In genomic region chr2:120516323-120517314, GRCh38 we compare ENCODE assay signal across 14 cellular contexts.
"Had no signal": no experiment of that assay in that cellular context is flagged by ENCODE, and none has a peak within 500 bp of the region (broad histone marks: within the 10 kb centered on the region; RNA-seq: fewer than 3 reads in every experiment).

No MANE protein-coding gene starts in this region.

- DNase-seq: activated CD4-positive, alpha-beta T cell treated with anti-CD3 and anti-CD28 coated beads, Interleukin-2, amount 10 ng/mL, durations not matched to agents 7 days and 5 days; activated naive CD4-positive, alpha-beta T cell; activated naive CD8-positive, alpha-beta T cell treated with anti-CD3 and anti-CD28 coated beads, Interleukin-2, amount 10 ng/mL, durations not matched to agents 7 days and 5 days; immature natural killer cell; left cardiac atrium; midbrain; stimulated activated CD4-positive, alpha-beta T cell treated with anti-CD3 and anti-CD28 coated beads, Interleukin-12 subunit alpha, Interleukin-12 subunit beta, amount 100 ng/mL, for 4 hours; stimulated activated CD4-positive, alpha-beta T cell treated with anti-CD3 and anti-CD28 coated beads, Interleukin-4, amount 100 ng/mL, for 1 hour; stimulated activated naive CD4-positive, alpha-beta T cell; substantia nigra had no signal

- H3K9me3 ChIP-seq: ascending aorta, esophagus muscularis mucosa, tibial nerve, vagina had no signal

- ATAC-seq: left cardiac atrium had no signal

- H3K27ac ChIP-seq: ascending aorta, esophagus muscularis mucosa, tibial nerve, vagina had no signal

- H3K4me1 ChIP-seq: ascending aorta, vagina had no signal

- H3K27me3 ChIP-seq: ascending aorta, vagina had no signal

- H3K4me3 ChIP-seq: ascending aorta, esophagus muscularis mucosa, tibial nerve, vagina had no signal

- H3K36me3 ChIP-seq: ascending aorta, esophagus muscularis mucosa, tibial nerve, vagina had no signal
